ENCODE assay signal across 1 cellular context in the genomic region with DNA sequence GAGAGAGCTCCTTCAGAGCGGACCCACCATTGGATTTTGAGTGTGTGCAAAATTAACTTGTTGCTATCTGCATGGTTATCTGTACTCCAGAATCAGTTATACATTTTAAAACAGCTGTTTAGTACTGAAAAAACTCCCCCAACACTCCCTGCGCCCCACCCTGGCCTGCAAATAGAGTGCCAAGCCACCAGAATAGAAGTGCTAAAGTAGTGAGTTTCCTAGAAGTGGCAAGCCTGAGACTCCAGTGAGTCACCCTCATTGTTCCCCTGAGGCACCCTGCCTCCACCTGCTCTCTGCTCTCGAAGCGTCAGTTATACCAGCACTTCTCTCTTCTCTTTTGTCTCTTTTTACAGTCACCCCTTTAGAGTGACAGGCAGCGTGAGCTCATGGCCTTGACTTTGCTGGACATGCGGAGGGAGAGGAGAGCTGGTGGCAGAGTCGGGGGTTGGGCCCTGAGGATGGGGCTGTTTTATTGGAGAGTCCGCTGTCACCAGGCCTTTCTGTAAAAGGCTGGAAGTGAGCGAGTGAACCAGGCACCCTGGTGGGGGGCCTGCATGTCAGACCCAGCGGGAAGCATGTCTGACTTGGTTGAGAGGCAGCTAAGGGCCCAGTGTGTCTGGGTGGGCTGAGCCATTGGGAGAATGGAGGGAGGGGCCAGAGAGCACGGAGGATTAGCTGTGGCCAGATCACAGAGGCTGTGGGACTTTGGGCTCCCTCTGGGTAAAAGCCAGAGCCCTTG.
TF ChIP-seq lines count a peak whose summit lies in the region.

No MANE protein-coding gene starts in this region.

TF ChIP-seq in HepG2, 621 proteins besides CTCF, POLR2A, EP300 and RAD21 (continued from another document and continues in another):
- TF ChIP-seq, protein P1, sequence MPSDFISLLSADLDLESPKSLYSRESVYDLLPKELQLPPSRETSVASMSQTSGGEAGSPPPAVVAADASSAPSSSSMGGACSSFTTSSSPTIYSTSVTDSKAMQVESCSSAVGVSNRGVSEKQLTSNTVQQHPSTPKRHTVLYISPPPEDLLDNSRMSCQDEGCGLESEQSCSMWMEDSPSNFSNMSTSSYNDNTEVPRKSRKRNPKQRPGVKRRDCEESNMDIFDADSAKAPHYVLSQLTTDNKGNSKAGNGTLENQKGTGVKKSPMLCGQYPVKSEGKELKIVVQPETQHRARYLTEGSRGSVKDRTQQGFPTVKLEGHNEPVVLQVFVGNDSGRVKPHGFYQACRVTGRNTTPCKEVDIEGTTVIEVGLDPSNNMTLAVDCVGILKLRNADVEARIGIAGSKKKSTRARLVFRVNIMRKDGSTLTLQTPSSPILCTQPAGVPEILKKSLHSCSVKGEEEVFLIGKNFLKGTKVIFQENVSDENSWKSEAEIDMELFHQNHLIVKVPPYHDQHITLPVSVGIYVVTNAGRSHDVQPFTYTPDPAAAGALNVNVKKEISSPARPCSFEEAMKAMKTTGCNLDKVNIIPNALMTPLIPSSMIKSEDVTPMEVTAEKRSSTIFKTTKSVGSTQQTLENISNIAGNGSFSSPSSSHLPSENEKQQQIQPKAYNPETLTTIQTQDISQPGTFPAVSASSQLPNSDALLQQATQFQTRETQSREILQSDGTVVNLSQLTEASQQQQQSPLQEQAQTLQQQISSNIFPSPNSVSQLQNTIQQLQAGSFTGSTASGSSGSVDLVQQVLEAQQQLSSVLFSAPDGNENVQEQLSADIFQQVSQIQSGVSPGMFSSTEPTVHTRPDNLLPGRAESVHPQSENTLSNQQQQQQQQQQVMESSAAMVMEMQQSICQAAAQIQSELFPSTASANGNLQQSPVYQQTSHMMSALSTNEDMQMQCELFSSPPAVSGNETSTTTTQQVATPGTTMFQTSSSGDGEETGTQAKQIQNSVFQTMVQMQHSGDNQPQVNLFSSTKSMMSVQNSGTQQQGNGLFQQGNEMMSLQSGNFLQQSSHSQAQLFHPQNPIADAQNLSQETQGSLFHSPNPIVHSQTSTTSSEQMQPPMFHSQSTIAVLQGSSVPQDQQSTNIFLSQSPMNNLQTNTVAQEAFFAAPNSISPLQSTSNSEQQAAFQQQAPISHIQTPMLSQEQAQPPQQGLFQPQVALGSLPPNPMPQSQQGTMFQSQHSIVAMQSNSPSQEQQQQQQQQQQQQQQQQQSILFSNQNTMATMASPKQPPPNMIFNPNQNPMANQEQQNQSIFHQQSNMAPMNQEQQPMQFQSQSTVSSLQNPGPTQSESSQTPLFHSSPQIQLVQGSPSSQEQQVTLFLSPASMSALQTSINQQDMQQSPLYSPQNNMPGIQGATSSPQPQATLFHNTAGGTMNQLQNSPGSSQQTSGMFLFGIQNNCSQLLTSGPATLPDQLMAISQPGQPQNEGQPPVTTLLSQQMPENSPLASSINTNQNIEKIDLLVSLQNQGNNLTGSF (CRISPR knock-in tag; IDR thresholded peaks at IDR 0.05), result no peak
- TF ChIP-seq PRPF4 (IDR thresholded peaks at IDR 0.05; ENCODE audit: low read depth, low read length, poor library complexity, severe bottlenecking), result no peak
- TF ChIP-seq, protein P2, sequence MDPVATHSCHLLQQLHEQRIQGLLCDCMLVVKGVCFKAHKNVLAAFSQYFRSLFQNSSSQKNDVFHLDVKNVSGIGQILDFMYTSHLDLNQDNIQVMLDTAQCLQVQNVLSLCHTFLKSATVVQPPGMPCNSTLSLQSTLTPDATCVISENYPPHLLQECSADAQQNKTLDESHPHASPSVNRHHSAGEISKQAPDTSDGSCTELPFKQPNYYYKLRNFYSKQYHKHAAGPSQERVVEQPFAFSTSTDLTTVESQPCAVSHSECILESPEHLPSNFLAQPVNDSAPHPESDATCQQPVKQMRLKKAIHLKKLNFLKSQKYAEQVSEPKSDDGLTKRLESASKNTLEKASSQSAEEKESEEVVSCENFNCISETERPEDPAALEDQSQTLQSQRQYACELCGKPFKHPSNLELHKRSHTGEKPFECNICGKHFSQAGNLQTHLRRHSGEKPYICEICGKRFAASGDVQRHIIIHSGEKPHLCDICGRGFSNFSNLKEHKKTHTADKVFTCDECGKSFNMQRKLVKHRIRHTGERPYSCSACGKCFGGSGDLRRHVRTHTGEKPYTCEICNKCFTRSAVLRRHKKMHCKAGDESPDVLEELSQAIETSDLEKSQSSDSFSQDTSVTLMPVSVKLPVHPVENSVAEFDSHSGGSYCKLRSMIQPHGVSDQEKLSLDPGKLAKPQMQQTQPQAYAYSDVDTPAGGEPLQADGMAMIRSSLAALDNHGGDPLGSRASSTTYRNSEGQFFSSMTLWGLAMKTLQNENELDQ (CRISPR knock-in tag; IDR thresholded peaks at IDR 0.05; ENCODE audit: borderline replicate concordance), result no peak
- no peak for TF ChIP-seq NCOA5 (CRISPR knock-in tag; IDR thresholded peaks at IDR 0.05)
- no peak for TF ChIP-seq BHLHE40 (IDR thresholded peaks at IDR 0.05; ENCODE audit: low read length)
- TF ChIP-seq, protein P3, sequence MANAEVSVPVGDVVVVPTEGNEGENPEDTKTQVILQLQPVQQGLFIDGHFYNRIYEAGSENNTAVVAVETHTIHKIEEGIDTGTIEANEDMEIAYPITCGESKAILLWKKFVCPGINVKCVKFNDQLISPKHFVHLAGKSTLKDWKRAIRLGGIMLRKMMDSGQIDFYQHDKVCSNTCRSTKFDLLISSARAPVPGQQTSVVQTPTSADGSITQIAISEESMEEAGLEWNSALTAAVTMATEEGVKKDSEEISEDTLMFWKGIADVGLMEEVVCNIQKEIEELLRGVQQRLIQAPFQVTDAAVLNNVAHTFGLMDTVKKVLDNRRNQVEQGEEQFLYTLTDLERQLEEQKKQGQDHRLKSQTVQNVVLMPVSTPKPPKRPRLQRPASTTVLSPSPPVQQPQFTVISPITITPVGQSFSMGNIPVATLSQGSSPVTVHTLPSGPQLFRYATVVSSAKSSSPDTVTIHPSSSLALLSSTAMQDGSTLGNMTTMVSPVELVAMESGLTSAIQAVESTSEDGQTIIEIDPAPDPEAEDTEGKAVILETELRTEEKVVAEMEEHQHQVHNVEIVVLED (CRISPR knock-in tag; IDR thresholded peaks at IDR 0.05; ENCODE audit: borderline replicate concordance), result no peak
- TF ChIP-seq BRCA1 (CRISPR knock-in tag; IDR thresholded peaks at IDR 0.05), result no peak
- TF ChIP-seq, protein P4, sequence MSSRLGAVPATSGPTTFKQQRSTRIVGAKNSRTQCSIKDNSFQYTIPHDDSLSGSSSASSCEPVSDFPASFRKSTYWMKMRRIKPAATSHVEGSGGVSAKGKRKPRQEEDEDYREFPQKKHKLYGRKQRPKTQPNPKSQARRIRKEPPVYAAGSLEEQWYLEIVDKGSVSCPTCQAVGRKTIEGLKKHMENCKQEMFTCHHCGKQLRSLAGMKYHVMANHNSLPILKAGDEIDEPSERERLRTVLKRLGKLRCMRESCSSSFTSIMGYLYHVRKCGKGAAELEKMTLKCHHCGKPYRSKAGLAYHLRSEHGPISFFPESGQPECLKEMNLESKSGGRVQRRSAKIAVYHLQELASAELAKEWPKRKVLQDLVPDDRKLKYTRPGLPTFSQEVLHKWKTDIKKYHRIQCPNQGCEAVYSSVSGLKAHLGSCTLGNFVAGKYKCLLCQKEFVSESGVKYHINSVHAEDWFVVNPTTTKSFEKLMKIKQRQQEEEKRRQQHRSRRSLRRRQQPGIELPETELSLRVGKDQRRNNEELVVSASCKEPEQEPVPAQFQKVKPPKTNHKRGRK (CRISPR knock-in tag; IDR thresholded peaks at IDR 0.05), result no peak
- TF ChIP-seq ASH2L (IDR thresholded peaks at IDR 0.05; ENCODE audit: insufficient read length, low read depth, low read length), result no peak
- TF ChIP-seq, protein P5, sequence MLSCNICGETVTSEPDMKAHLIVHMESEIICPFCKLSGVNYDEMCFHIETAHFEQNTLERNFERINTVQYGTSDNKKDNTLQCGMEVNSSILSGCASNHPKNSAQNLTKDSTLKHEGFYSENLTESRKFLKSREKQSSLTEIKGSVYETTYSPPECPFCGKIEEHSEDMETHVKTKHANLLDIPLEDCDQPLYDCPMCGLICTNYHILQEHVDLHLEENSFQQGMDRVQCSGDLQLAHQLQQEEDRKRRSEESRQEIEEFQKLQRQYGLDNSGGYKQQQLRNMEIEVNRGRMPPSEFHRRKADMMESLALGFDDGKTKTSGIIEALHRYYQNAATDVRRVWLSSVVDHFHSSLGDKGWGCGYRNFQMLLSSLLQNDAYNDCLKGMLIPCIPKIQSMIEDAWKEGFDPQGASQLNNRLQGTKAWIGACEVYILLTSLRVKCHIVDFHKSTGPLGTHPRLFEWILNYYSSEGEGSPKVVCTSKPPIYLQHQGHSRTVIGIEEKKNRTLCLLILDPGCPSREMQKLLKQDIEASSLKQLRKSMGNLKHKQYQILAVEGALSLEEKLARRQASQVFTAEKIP (CRISPR knock-in tag; IDR thresholded peaks at IDR 0.05; ENCODE audit: borderline replicate concordance), result no peak
- TF ChIP-seq, protein P6, sequence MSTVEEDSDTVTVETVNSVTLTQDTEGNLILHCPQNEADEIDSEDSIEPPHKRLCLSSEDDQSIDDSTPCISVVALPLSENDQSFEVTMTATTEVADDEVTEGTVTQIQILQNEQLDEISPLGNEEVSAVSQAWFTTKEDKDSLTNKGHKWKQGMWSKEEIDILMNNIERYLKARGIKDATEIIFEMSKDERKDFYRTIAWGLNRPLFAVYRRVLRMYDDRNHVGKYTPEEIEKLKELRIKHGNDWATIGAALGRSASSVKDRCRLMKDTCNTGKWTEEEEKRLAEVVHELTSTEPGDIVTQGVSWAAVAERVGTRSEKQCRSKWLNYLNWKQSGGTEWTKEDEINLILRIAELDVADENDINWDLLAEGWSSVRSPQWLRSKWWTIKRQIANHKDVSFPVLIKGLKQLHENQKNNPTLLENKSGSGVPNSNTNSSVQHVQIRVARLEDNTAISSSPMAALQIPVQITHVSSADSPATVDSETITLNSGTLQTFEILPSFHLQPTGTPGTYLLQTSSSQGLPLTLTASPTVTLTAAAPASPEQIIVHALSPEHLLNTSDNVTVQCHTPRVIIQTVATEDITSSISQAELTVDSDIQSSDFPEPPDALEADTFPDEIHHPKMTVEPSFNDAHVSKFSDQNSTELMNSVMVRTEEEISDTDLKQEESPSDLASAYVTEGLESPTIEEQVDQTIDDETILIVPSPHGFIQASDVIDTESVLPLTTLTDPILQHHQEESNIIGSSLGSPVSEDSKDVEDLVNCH (CRISPR knock-in tag; IDR thresholded peaks at IDR 0.05), result no peak
- no peak for TF ChIP-seq ZNF235 (CRISPR knock-in tag; IDR thresholded peaks at IDR 0.05; ENCODE audit: borderline replicate concordance)
- no peak for TF ChIP-seq ZNF326 (CRISPR knock-in tag; IDR thresholded peaks at IDR 0.05; ENCODE audit: borderline replicate concordance)
- TF ChIP-seq PITX1 (CRISPR knock-in tag; IDR thresholded peaks at IDR 0.05), result peak; percentile 89
- no peak for TF ChIP-seq NFATC3 (CRISPR knock-in tag; IDR thresholded peaks at IDR 0.05)
- no peak for TF ChIP-seq SP4 (CRISPR knock-in tag; IDR thresholded peaks at IDR 0.05)
- no peak for TF ChIP-seq ZNF747 (CRISPR knock-in tag; IDR thresholded peaks at IDR 0.05; ENCODE audit: borderline replicate concordance)
- peak; percentile 56; the same call in 1 of the 2 replicates for TF ChIP-seq ZNF317 (CRISPR knock-in tag; IDR thresholded peaks at IDR 0.05)
- TF ChIP-seq BORCS8-MEF2B (CRISPR knock-in tag; IDR thresholded peaks at IDR 0.05), result no peak; the same call in 1 of the 2 replicates
- TF ChIP-seq, protein P7, sequence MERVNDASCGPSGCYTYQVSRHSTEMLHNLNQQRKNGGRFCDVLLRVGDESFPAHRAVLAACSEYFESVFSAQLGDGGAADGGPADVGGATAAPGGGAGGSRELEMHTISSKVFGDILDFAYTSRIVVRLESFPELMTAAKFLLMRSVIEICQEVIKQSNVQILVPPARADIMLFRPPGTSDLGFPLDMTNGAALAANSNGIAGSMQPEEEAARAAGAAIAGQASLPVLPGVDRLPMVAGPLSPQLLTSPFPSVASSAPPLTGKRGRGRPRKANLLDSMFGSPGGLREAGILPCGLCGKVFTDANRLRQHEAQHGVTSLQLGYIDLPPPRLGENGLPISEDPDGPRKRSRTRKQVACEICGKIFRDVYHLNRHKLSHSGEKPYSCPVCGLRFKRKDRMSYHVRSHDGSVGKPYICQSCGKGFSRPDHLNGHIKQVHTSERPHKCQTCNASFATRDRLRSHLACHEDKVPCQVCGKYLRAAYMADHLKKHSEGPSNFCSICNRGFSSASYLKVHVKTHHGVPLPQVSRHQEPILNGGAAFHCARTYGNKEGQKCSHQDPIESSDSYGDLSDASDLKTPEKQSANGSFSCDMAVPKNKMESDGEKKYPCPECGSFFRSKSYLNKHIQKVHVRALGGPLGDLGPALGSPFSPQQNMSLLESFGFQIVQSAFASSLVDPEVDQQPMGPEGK (CRISPR knock-in tag; IDR thresholded peaks at IDR 0.05), result peak; percentile 66
- TF ChIP-seq, protein P8, sequence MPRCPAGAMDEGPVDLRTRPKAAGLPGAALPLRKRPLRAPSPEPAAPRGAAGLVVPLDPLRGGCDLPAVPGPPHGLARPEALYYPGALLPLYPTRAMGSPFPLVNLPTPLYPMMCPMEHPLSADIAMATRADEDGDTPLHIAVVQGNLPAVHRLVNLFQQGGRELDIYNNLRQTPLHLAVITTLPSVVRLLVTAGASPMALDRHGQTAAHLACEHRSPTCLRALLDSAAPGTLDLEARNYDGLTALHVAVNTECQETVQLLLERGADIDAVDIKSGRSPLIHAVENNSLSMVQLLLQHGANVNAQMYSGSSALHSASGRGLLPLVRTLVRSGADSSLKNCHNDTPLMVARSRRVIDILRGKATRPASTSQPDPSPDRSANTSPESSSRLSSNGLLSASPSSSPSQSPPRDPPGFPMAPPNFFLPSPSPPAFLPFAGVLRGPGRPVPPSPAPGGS (CRISPR knock-in tag; IDR thresholded peaks at IDR 0.05), result no peak
- TF ChIP-seq FOXM1 (CRISPR knock-in tag; IDR thresholded peaks at IDR 0.05), result no peak
- TF ChIP-seq ZNF678 (CRISPR knock-in tag; IDR thresholded peaks at IDR 0.05), result no peak
- TF ChIP-seq ZC3H4 (CRISPR knock-in tag; IDR thresholded peaks at IDR 0.05; ENCODE audit: borderline replicate concordance), result no peak
- no peak for TF ChIP-seq SOX6 (IDR thresholded peaks at IDR 0.05)
- TF ChIP-seq SOX6 (CRISPR knock-in tag; IDR thresholded peaks at IDR 0.05), result peak; percentile 88
- no peak for TF ChIP-seq FOXP1 (IDR thresholded peaks at IDR 0.05)
- TF ChIP-seq FOXP1 (CRISPR knock-in tag; IDR thresholded peaks at IDR 0.05), result no peak
- TF ChIP-seq ARNTL (CRISPR knock-in tag; IDR thresholded peaks at IDR 0.05), result 0 out of 2 replicates have a peak, but pooled peaks have one; percentile 52
- no peak for TF ChIP-seq PAWR (CRISPR knock-in tag; IDR thresholded peaks at IDR 0.05; ENCODE audit: borderline replicate concordance)
- no peak for TF ChIP-seq SKI (IDR thresholded peaks at IDR 0.05; ENCODE audit: partially characterized antibody)
- no peak for TF ChIP-seq ZBTB3 (CRISPR knock-in tag; IDR thresholded peaks at IDR 0.05; ENCODE audit: borderline replicate concordance, low read depth)
- no peak for TF ChIP-seq AKAP8 (CRISPR knock-in tag; IDR thresholded peaks at IDR 0.05)
- TF ChIP-seq HOXA7 (CRISPR knock-in tag; IDR thresholded peaks at IDR 0.05), result no peak
- TF ChIP-seq, protein P9, sequence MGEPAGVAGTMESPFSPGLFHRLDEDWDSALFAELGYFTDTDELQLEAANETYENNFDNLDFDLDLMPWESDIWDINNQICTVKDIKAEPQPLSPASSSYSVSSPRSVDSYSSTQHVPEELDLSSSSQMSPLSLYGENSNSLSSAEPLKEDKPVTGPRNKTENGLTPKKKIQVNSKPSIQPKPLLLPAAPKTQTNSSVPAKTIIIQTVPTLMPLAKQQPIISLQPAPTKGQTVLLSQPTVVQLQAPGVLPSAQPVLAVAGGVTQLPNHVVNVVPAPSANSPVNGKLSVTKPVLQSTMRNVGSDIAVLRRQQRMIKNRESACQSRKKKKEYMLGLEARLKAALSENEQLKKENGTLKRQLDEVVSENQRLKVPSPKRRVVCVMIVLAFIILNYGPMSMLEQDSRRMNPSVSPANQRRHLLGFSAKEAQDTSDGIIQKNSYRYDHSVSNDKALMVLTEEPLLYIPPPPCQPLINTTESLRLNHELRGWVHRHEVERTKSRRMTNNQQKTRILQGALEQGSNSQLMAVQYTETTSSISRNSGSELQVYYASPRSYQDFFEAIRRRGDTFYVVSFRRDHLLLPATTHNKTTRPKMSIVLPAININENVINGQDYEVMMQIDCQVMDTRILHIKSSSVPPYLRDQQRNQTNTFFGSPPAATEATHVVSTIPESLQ (CRISPR knock-in tag; conservative IDR thresholded peaks at IDR 0.05), result no peak
- TF ChIP-seq PPARG (CRISPR knock-in tag; conservative IDR thresholded peaks at IDR 0.05), result no peak
- peak; percentile 40; the same call in 1 of the 2 replicates for TF ChIP-seq ZBTB7B (CRISPR knock-in tag; IDR thresholded peaks at IDR 0.05)
